28 cellular contexts compared by ENCODE assay signal in genomic region chr1:192698731-192699130, GRCh38.
"Had no signal": no experiment of that assay in that cellular context is flagged by ENCODE, and none has a peak within 500 bp of the region (broad histone marks: within the 10 kb centered on the region; RNA-seq: fewer than 3 reads in every experiment).

No MANE protein-coding gene starts in this region.

- H3K27ac Mint-ChIP-seq: activated CD4-positive, alpha-beta memory T cell treated with anti-CD3 and anti-CD28 coated beads, Interleukin-2, amount 10 ng/mL, durations not matched to agents 7 days and 5 days; activated CD4-positive, alpha-beta T cell treated with anti-CD3 and anti-CD28 coated beads, Interleukin-2, amount 10 ng/mL, durations not matched to agents 7 days and 5 days; activated naive CD4-positive, alpha-beta T cell treated with anti-CD3 and anti-CD28 coated beads, Interleukin-2, amount 10 ng/mL, durations not matched to agents 7 days and 5 days; activated naive CD8-positive, alpha-beta T cell treated with anti-CD3 and anti-CD28 coated beads, Interleukin-2, amount 10 ng/mL, durations not matched to agents 7 days and 5 days; activated T-cell treated with anti-CD3 and anti-CD28 coated beads, Interleukin-2, amount 50 U/mL, for 24 hours; natural killer cell; neural progenitor cell; stimulated activated naive B cell treated with anti-CD40 and anti-IgM and Interleukin-4, amounts not matched to agents 10 μg/mL and 1 μg/mL and 100 μg/mL, for 72 hours had no signal

- H3K27me3 ChIP-seq: colonic mucosa, esophagus squamous epithelium, heart right ventricle, neural progenitor cell, right atrium auricular region, stomach, suprapubic skin, tibial artery had no signal

- H3K79me2 ChIP-seq: parathyroid adenoma had no signal

- H3K9me3 ChIP-seq: colonic mucosa, esophagus squamous epithelium, heart right ventricle, right atrium auricular region, stomach, suprapubic skin, tibial artery had no signal

- H3K27me3 Mint-ChIP-seq: activated CD4-positive, alpha-beta memory T cell treated with anti-CD3 and anti-CD28 coated beads, Interleukin-2, amount 10 ng/mL, durations not matched to agents 7 days and 5 days; activated naive CD4-positive, alpha-beta T cell treated with anti-CD3 and anti-CD28 coated beads, Interleukin-2, amount 10 ng/mL, durations not matched to agents 7 days and 5 days; central memory CD8-positive, alpha-beta T cell had no signal

- H3K4me3 ChIP-seq: colonic mucosa, esophagus squamous epithelium, heart right ventricle, neural progenitor cell, right atrium auricular region, stomach, suprapubic skin, tibial artery had no signal

- H3K36me3 Mint-ChIP-seq: activated naive CD4-positive, alpha-beta T cell treated with anti-CD3 and anti-CD28 coated beads, Interleukin-2, amount 10 ng/mL, durations not matched to agents 7 days and 5 days; activated naive CD8-positive, alpha-beta T cell treated with anti-CD3 and anti-CD28 coated beads, Interleukin-2, amount 10 ng/mL, durations not matched to agents 7 days and 5 days; natural killer cell; neural progenitor cell; stimulated activated naive B cell treated with anti-CD40 and anti-IgM and Interleukin-4, amounts not matched to agents 10 μg/mL and 1 μg/mL and 100 μg/mL, for 72 hours had no signal

- H3K4me2 ChIP-seq: neural progenitor cell had no signal

- H3K9ac ChIP-seq: neural progenitor cell, parathyroid adenoma had no signal

- H3K4me1 Mint-ChIP-seq: activated naive CD4-positive, alpha-beta T cell treated with anti-CD3 and anti-CD28 coated beads, Interleukin-2, amount 10 ng/mL, durations not matched to agents 7 days and 5 days; activated naive CD8-positive, alpha-beta T cell treated with anti-CD3 and anti-CD28 coated beads, Interleukin-2, amount 10 ng/mL, durations not matched to agents 7 days and 5 days; natural killer cell; neural progenitor cell had no signal

- H3K36me3 ChIP-seq: colonic mucosa, esophagus squamous epithelium, heart right ventricle, neural progenitor cell, right atrium auricular region, stomach, suprapubic skin, tibial artery had no signal

- H3K4me1 ChIP-seq: colonic mucosa, esophagus squamous epithelium, neural progenitor cell, parathyroid adenoma had no signal

- DNase-seq: activated CD4-positive, alpha-beta memory T cell treated with anti-CD3 and anti-CD28 coated beads, Interleukin-2, amount 10 ng/mL, durations not matched to agents 7 days and 5 days; activated CD4-positive, alpha-beta T cell treated with anti-CD3 and anti-CD28 coated beads for 1 hour; activated CD4-positive, alpha-beta T cell treated with anti-CD3 and anti-CD28 coated beads, Interleukin-2, amount 10 ng/mL, durations not matched to agents 7 days and 5 days; activated CD8-positive, alpha-beta memory T cell treated with anti-CD3 and anti-CD28 coated beads, Interleukin-2, amount 50 U/mL, for 48 hours; activated gamma-delta T cell; activated naive CD4-positive, alpha-beta T cell treated with anti-CD3 and anti-CD28 coated beads, Interleukin-2, amount 10 ng/mL, durations not matched to agents 7 days and 5 days; activated naive CD8-positive, alpha-beta T cell treated with anti-CD3 and anti-CD28 coated beads, Interleukin-2, amount 10 ng/mL, durations not matched to agents 7 days and 5 days; activated T-cell treated with anti-CD3 and anti-CD28 coated beads, Interleukin-2, amount 50 U/mL, for 24 hours; amniotic stem cell; colonic mucosa; effector CD8-positive, alpha-beta T cell; esophagus squamous epithelium; foreskin melanocyte; heart right ventricle; natural killer cell; occipital lobe; stimulated activated CD4-positive, alpha-beta T cell treated with anti-CD3 and anti-CD28 coated beads, Interleukin-15, amount 100 ng/mL, for 24 hours; stimulated activated CD4-positive, alpha-beta T cell treated with anti-CD3 and anti-CD28 coated beads, Interleukin-2, amount 100 ng/mL, for 24 hours; stimulated activated naive B cell treated with anti-CD40 and anti-IgM and Interleukin-4, amounts not matched to agents 10 μg/mL and 1 μg/mL and 100 μg/mL, for 72 hours; stomach; T-helper 9 cell; tibial artery had no signal

- H3K27ac ChIP-seq: colonic mucosa, epithelial cell of prostate, esophagus squamous epithelium, heart right ventricle, neural progenitor cell, parathyroid adenoma, right atrium auricular region, stomach, suprapubic skin, tibial artery had no signal

- H3K9me3 Mint-ChIP-seq: activated CD4-positive, alpha-beta memory T cell treated with anti-CD3 and anti-CD28 coated beads, Interleukin-2, amount 10 ng/mL, durations not matched to agents 7 days and 5 days; activated CD4-positive, alpha-beta T cell treated with anti-CD3 and anti-CD28 coated beads, Interleukin-2, amount 10 ng/mL, durations not matched to agents 7 days and 5 days; activated naive CD4-positive, alpha-beta T cell treated with anti-CD3 and anti-CD28 coated beads, Interleukin-2, amount 10 ng/mL, durations not matched to agents 7 days and 5 days; activated naive CD8-positive, alpha-beta T cell treated with anti-CD3 and anti-CD28 coated beads, Interleukin-2, amount 10 ng/mL, durations not matched to agents 7 days and 5 days; activated T-cell treated with anti-CD3 and anti-CD28 coated beads, Interleukin-2, amount 50 U/mL, for 24 hours; central memory CD8-positive, alpha-beta T cell; natural killer cell; neural progenitor cell had no signal

- H3K4me3 Mint-ChIP-seq: activated CD4-positive, alpha-beta memory T cell treated with anti-CD3 and anti-CD28 coated beads, Interleukin-2, amount 10 ng/mL, durations not matched to agents 7 days and 5 days; activated CD4-positive, alpha-beta T cell treated with anti-CD3 and anti-CD28 coated beads, Interleukin-2, amount 10 ng/mL, durations not matched to agents 7 days and 5 days; activated naive CD4-positive, alpha-beta T cell treated with anti-CD3 and anti-CD28 coated beads, Interleukin-2, amount 10 ng/mL, durations not matched to agents 7 days and 5 days; activated naive CD8-positive, alpha-beta T cell treated with anti-CD3 and anti-CD28 coated beads, Interleukin-2, amount 10 ng/mL, durations not matched to agents 7 days and 5 days; activated T-cell treated with anti-CD3 and anti-CD28 coated beads, Interleukin-2, amount 50 U/mL, for 24 hours; central memory CD8-positive, alpha-beta T cell; natural killer cell; neural progenitor cell; stimulated activated naive B cell treated with anti-CD40 and anti-IgM and Interleukin-4, amounts not matched to agents 10 μg/mL and 1 μg/mL and 100 μg/mL, for 72 hours had no signal

- H2AFZ ChIP-seq: neural progenitor cell, parathyroid adenoma had no signal

- ATAC-seq: heart right ventricle; natural killer cell; stimulated activated naive B cell treated with anti-CD40 and anti-IgM and Interleukin-4, amounts not matched to agents 10 μg/mL and 1 μg/mL and 100 μg/mL, for 72 hours had no signal
